Comparison of ENCODE assay signal across 15 cellular contexts in the genomic region with DNA sequence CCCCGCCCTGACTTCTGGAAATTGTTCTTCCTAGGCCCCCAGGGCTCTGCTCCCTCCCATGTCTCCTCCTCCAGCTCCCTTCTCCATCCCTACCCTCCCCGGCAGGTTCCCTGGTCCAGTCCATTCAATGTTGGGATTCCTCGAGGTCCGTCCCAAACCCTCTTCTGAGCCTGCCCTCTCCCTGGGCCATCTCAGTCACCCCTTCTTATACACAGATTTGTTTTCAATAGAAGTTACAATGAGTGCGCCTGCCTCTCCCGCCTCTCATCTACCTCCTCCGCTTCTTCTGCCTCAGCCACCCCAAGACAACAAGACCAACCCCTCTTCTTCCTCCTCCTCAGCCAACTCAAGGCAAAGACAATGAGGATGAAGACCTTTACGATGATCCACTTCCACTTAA.
A peak's percentile ranks its signal among the peaks of the same experiment; 100 is the strongest.
DNase-seq lines count a peak whose midpoint lies in the region; ATAC-seq and TF ChIP-seq lines count a peak whose summit lies in the region.
"Had no signal": no experiment of that assay in that cellular context is flagged by ENCODE, and none has a peak within 500 bp of the region (broad histone marks: within the 10 kb centered on the region; RNA-seq: fewer than 3 reads in every experiment).

No MANE protein-coding gene starts in this region.

- H3K27me3 ChIP-seq in stomach: peaks cover 0 to 15% (median 0%) of the 10 kb centered on the region in 3 donors
- H3K27me3 ChIP-seq: BLaER1 treated with 17β-estradiol and CSF1 and Interleukin-3, amounts not matched to agents 10 nM and 100 nM had no signal

- no peaks in the 10 kb centered on the region for H3K36me3 ChIP-seq in stomach
- H3K36me3 ChIP-seq: BLaER1 treated with 17β-estradiol and CSF1 and Interleukin-3, amounts not matched to agents 10 nM and 100 nM; HAP-1 had no signal

- intact Hi-C loops in stomach (cut with DNase I; ENCODE audit: low total_unique reads): no loop called here

- TF ChIP-seq CTCF in coronary artery (IDR thresholded peaks at IDR 0.05) (no peak), stomach (IDR thresholded peaks at IDR 0.05) (no peak)

- no peak for ATAC-seq in SK-N-SH treated with all-trans-retinoic acid at 6 μM for 48 hours
- ATAC-seq: CD8-positive, alpha-beta T cell had no signal

- DNase-seq in activated effector memory CD4-positive, alpha-beta T cell treated with anti-CD3 and anti-CD28 coated beads, Interleukin-2, amount 50 U/mL, for 16 hours: peak; percentile 10
- no peak for DNase-seq in activated effector memory CD4-positive, alpha-beta T cell treated with Interleukin-2 at 50 U/mL for 16 hours
- DNase-seq in coronary artery (ENCODE audit: low spot score) (peak; percentile 57), mesenteric fat pad (ENCODE audit: low spot score) (peak; percentile 60), stomach (peak; percentile 8), T1000 (lab: John Stamatoyannopoulos, UW) (no peak), globus pallidus (ENCODE audit: low spot score) (no peak)
- DNase-seq: Calu3; CD8-positive, alpha-beta T cell; DMS79 treated with DMSO at 0.1 percent for 48 hours; GF-D8; IMR-90 had no signal

- no peak for TF ChIP-seq POLR2A in stomach (IDR thresholded peaks at IDR 0.05)

- H3K4me3 ChIP-seq in coronary artery (no peak overlapping the region), stomach (no peak overlapping the region)
- H3K4me3 ChIP-seq: BLaER1 treated with 17β-estradiol and CSF1 and Interleukin-3, amounts not matched to agents 10 nM and 100 nM; HAP-1 had no signal

- peaks cover 0 to 11% (median 9%) of the 10 kb centered on the region in 4 donors for H3K4me1 ChIP-seq in stomach
- H3K4me1 ChIP-seq: HAP-1 had no signal

- WGBS in stomach, 5 donors: 87 to 95% (median 94%) methylated on average over 8 of the region's 8 CpGs

- H3K27ac ChIP-seq in coronary artery (no peak overlapping the region), stomach (no peak overlapping the region)

- no peak for TF ChIP-seq EP300 in stomach (IDR thresholded peaks at IDR 0.05)

- no peaks in the 10 kb centered on the region for H3K9me3 ChIP-seq in stomach
- H3K9me3 ChIP-seq: BLaER1 treated with 17β-estradiol and CSF1 and Interleukin-3, amounts not matched to agents 10 nM and 100 nM; HAP-1 had no signal

TF ChIP-seq in SK-N-SH treated with all-trans-retinoic acid at 6 μM for 48 hours, 23 proteins besides CTCF, POLR2A, EP300 and RAD21:
- no peak for TF ChIP-seq OSR1 (CRISPR knock-in tag; IDR thresholded peaks at IDR 0.05)
- no peak for TF ChIP-seq ZNF70 (CRISPR knock-in tag; IDR thresholded peaks at IDR 0.05)
- no peak for TF ChIP-seq TCF4 (CRISPR knock-in tag; IDR thresholded peaks at IDR 0.05; ENCODE audit: borderline replicate concordance)
- TF ChIP-seq, protein P1, sequence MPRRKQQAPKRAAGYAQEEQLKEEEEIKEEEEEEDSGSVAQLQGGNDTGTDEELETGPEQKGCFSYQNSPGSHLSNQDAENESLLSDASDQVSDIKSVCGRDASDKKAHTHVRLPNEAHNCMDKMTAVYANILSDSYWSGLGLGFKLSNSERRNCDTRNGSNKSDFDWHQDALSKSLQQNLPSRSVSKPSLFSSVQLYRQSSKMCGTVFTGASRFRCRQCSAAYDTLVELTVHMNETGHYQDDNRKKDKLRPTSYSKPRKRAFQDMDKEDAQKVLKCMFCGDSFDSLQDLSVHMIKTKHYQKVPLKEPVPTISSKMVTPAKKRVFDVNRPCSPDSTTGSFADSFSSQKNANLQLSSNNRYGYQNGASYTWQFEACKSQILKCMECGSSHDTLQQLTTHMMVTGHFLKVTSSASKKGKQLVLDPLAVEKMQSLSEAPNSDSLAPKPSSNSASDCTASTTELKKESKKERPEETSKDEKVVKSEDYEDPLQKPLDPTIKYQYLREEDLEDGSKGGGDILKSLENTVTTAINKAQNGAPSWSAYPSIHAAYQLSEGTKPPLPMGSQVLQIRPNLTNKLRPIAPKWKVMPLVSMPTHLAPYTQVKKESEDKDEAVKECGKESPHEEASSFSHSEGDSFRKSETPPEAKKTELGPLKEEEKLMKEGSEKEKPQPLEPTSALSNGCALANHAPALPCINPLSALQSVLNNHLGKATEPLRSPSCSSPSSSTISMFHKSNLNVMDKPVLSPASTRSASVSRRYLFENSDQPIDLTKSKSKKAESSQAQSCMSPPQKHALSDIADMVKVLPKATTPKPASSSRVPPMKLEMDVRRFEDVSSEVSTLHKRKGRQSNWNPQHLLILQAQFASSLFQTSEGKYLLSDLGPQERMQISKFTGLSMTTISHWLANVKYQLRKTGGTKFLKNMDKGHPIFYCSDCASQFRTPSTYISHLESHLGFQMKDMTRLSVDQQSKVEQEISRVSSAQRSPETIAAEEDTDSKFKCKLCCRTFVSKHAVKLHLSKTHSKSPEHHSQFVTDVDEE (CRISPR knock-in tag; IDR thresholded peaks at IDR 0.05): no peak
- TF ChIP-seq, protein P2, sequence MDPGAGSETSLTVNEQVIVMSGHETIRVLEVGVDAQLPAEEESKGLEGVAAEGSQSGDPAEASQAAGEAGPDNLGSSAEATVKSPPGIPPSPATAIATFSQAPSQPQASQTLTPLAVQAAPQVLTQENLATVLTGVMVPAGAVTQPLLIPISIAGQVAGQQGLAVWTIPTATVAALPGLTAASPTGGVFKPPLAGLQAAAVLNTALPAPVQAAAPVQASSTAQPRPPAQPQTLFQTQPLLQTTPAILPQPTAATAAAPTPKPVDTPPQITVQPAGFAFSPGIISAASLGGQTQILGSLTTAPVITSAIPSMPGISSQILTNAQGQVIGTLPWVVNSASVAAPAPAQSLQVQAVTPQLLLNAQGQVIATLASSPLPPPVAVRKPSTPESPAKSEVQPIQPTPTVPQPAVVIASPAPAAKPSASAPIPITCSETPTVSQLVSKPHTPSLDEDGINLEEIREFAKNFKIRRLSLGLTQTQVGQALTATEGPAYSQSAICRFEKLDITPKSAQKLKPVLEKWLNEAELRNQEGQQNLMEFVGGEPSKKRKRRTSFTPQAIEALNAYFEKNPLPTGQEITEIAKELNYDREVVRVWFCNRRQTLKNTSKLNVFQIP (CRISPR knock-in tag; IDR thresholded peaks at IDR 0.05; ENCODE audit: borderline replicate concordance, low read depth): no peak
- no peak for TF ChIP-seq ESRRG (CRISPR knock-in tag; IDR thresholded peaks at IDR 0.05)

Comparison
In these comparisons a context has a peak if more than half of its experiments do, and no peak if none do; other contexts are left out.
1. DNase-seq: peak in activated effector memory CD4-positive, alpha-beta T cell treated with anti-CD3 and anti-CD28 coated beads, Interleukin-2, amount 50 U/mL, for 16 hours (single experiment), coronary artery (single experiment), mesenteric fat pad (single experiment) and stomach (single experiment); none in activated effector memory CD4-positive, alpha-beta T cell treated with Interleukin-2 at 50 U/mL for 16 hours (single experiment), T1000 (single experiment) and globus pallidus (single experiment).